ENCODE assay signal across 8 cellular contexts in the genomic region with DNA sequence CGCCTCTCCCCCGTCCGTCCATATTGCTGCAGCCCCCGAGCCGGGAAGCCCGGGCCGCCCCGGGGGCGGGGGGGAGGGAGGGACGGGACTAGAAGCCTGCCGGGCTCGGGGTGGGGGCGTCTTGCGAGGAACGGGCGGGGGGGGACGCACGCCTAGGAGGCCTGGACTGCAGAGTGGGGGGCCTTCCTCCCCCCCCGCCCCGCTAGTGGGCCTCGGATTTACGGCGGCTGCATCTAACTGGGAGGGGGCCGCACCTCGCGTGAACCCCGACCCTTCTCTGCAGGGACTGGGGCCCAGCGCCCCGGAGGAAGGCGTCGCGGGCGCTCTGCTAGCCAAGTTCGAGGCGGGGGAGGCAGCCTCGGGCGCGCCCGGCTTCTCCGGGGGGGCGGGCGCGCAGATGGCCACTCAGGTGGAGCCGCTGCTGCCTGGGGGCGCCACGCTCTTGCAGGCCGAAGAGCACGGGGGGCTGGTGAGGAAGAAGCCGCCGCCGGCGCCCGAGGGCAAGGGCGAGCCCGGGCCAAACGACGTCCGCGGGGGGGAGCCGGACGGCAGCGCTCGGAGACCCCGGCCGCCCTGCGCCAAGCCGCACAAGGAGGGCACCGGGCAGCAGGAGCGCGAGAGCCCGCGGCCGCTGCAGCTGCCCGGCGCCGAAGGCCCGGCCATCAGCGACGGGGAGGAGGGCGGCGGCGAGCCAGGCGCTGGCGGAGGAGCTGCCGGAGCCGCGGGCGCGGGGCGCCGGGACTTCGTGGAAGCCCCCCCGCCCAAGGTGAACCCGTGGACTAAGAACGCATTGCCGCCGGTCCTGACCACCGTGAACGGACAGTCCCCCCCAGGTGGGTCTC. TPM values are rescaled to one million over a fixed set of nuclear protein-coding genes. Genes with fewer than 3 reads are reported as not detected.
A peak's percentile ranks its signal among the peaks of the same experiment; 100 is the strongest.
DNase-seq lines count a peak whose midpoint lies in the region; ATAC-seq and TF ChIP-seq lines count a peak whose summit lies in the region.

Gene LARP1, plus strand, starts transcription at position 17 of the 842 bp plus-strand sequence. Its CDS starts 381 bp downstream, at position 398.

- peak within 1 kb of the TSS; percentile 99 for H3K9ac ChIP-seq in Karpas-422 (ENCODE audit: low read length)

- peak within 1 kb of the TSS; percentile 84 for H3K27ac ChIP-seq in Karpas-422 (ENCODE audit: low read length)

- H3K9me2 ChIP-seq in Karpas-422 (replicated peaks; ENCODE audit: insufficient read depth, low read length): no peaks in the 10 kb centered on the region

- H3K27me3 ChIP-seq in Caco-2 (replicated peaks; ENCODE audit: control insufficient read depth, insufficient read depth, low read length) (no peaks in the 10 kb centered on the region), Karpas-422 (ENCODE audit: low read length) (no peaks in the 10 kb centered on the region)

- H3K9me3 ChIP-seq in Caco-2 (no peaks in the 10 kb centered on the region), Karpas-422 (ENCODE audit: low read length) (no peaks in the 10 kb centered on the region)

- no peak for TF ChIP-seq CTCF in Caco-2 (IDR thresholded peaks at IDR 0.05; ENCODE audit: insufficient read depth in 1 of 2, low read depth in 1 of 2, low read length in 1 of 2, severe bottlenecking in 1 of 2, unreplicated experiment in 1 of 2)
- TF ChIP-seq CTCF in omental fat pad (IDR thresholded peaks at IDR 0.05): no peak

- CTCF ChIA-PET in Caco-2 (lab: Charles Lee): no interaction called here

- 0 out of 2 replicates have a peak within 1 kb of the TSS, but pooled peaks have one; percentile 5 for H2AFZ ChIP-seq in Karpas-422 (ENCODE audit: low read length)

- H3K4me1 ChIP-seq in Caco-2 (peaks cover 20% of the 10 kb centered on the region), Karpas-422 (ENCODE audit: low read length) (peaks cover 47% of the 10 kb centered on the region)

- H3K36me3 ChIP-seq in Caco-2 (ENCODE audit: control insufficient read depth, insufficient read depth, low read length) (0 out of 2 replicates have a peak, but pooled peaks cover 1% of the 10 kb centered on the region), Karpas-422 (ENCODE audit: insufficient read depth, low read length) (peaks cover 3% of the 10 kb centered on the region; the same call in 1 of the 2 replicates)

- H3K36me3 Mint-ChIP-seq in Caco-2 (ENCODE audit: insufficient read depth, unreplicated experiment): peaks cover 31% of the 10 kb centered on the region
- H3K36me3 Mint-ChIP-seq in activated T-helper 1 cell treated with anti-CD3 and anti-CD28 coated beads, Interleukin-12 subunit alpha, Interleukin-12 subunit beta, Interleukin-2, Interleukin-4 antibody, amounts not matched to agents 30 ng/mL and 10 ng/mL and 1 ng/mL, durations not matched to agents 14 hours and 24 hours and 36 hours (ENCODE audit: low read depth): peaks cover 13% of the 10 kb centered on the region

- peak within 1 kb of the TSS; percentile 68 for H3K4me3 ChIP-seq in Caco-2 (ENCODE audit: low read depth, low read length)
- peak within 1 kb of the TSS; percentile 98 for H3K4me3 ChIP-seq in Karpas-422 (ENCODE audit: low read length)

- no peaks in the 10 kb centered on the region for H3K9me3 Mint-ChIP-seq in Caco-2 (ENCODE audit: unreplicated experiment)
- H3K9me3 Mint-ChIP-seq in activated T-helper 1 cell treated with anti-CD3 and anti-CD28 coated beads, Interleukin-12 subunit alpha, Interleukin-12 subunit beta, Interleukin-2, Interleukin-4 antibody, amounts not matched to agents 30 ng/mL and 10 ng/mL and 1 ng/mL, durations not matched to agents 14 hours and 24 hours and 36 hours: no peaks in the 10 kb centered on the region

- intact Hi-C loops in Caco-2 (cut with micrococcal nuclease; ENCODE audit: unreplicated experiment): loop anchor here (1.0 to 5.0 kb wide), 5 partner anchors 39 to 108 kb away; partner anchors contain the start of gene CNOT8
- intact Hi-C loops in activated T-helper 1 cell treated with anti-CD3 and anti-CD28 coated beads, Interleukin-12 subunit alpha, Interleukin-12 subunit beta, Interleukin-2, Interleukin-4 antibody, amounts not matched to agents 30 ng/mL and 10 ng/mL and 1 ng/mL, durations not matched to agents 14 hours and 24 hours and 36 hours (cut with micrococcal nuclease): loop anchor here (1.0 to 10.0 kb wide), 10 partner anchors 27 to 717 kb away; partner anchors contain the start of genes CNOT8, FAM114A2, GALNT10 and GEMIN5

- peak in 1 of 2 experiments; percentile 41 for DNase-seq in Caco-2
- DNase-seq in Karpas-422: peak; percentile 69
- DNase-seq in activated T-helper 1 cell treated with anti-CD3 and anti-CD28 coated beads, Interleukin-12 subunit alpha, Interleukin-12 subunit beta, Interleukin-2, Interleukin-4 antibody, amounts not matched to agents 30 ng/mL and 10 ng/mL and 1 ng/mL, durations not matched to agents 14 hours and 24 hours and 36 hours (ENCODE audit: low spot score): peak; percentile 4
- DNase-seq in glomerular endothelial cell (ENCODE audit: extremely low read depth, low read depth, low spot score): no peak
- DNase-seq in omental fat pad (ENCODE audit: low spot score): no peak
- no peak for DNase-seq in inferior parietal cortex (ENCODE audit: extremely low spot score)
- no peak for DNase-seq in iPS-NIHi11 (ENCODE audit: low spot score)

- peaks cover 22% of the 10 kb centered on the region for H3K4me1 Mint-ChIP-seq in Caco-2 (ENCODE audit: low read depth, unreplicated experiment)
- H3K4me1 Mint-ChIP-seq in activated T-helper 1 cell treated with anti-CD3 and anti-CD28 coated beads, Interleukin-12 subunit alpha, Interleukin-12 subunit beta, Interleukin-2, Interleukin-4 antibody, amounts not matched to agents 30 ng/mL and 10 ng/mL and 1 ng/mL, durations not matched to agents 14 hours and 24 hours and 36 hours (ENCODE audit: low read depth): peaks cover 43% of the 10 kb centered on the region

- H3K4me2 ChIP-seq in Karpas-422 (ENCODE audit: low read depth, low read length, poor library complexity, severe bottlenecking): peak within 1 kb of the TSS; percentile 80

- ATAC-seq in GM21423 (IDR thresholded peaks at IDR 0.05; ENCODE audit: unreplicated experiment) (peak; percentile 4), omental fat pad (ENCODE audit: low FRiP score) (peak; percentile 16)

- H3K27me3 Mint-ChIP-seq in Caco-2 (ENCODE audit: insufficient read depth, unreplicated experiment): no peaks in the 10 kb centered on the region
- H3K27me3 Mint-ChIP-seq in activated T-helper 1 cell treated with anti-CD3 and anti-CD28 coated beads, Interleukin-12 subunit alpha, Interleukin-12 subunit beta, Interleukin-2, Interleukin-4 antibody, amounts not matched to agents 30 ng/mL and 10 ng/mL and 1 ng/mL, durations not matched to agents 14 hours and 24 hours and 36 hours (ENCODE audit: insufficient read depth): peaks cover 1% of the 10 kb centered on the region

- H4K20me1 ChIP-seq in Karpas-422 (ENCODE audit: insufficient read depth, low read depth, low read length): peaks cover 38% of the 10 kb centered on the region

- POLR2A ChIA-PET in Caco-2 (lab: Charles Lee): no interaction called here

- H3K79me2 ChIP-seq in Karpas-422 (ENCODE audit: low read length): peaks cover 69% of the 10 kb centered on the region

- no TSS peak for BruUV-seq in Caco-2 (replicated peaks; lab: Mats Ljungman, UMichigan)

- peak within 1 kb of the TSS; percentile 85 for H3K4me3 Mint-ChIP-seq in Caco-2 (ENCODE audit: unreplicated experiment)
- peak within 1 kb of the TSS; percentile 94 for H3K4me3 Mint-ChIP-seq in activated T-helper 1 cell treated with anti-CD3 and anti-CD28 coated beads, Interleukin-12 subunit alpha, Interleukin-12 subunit beta, Interleukin-2, Interleukin-4 antibody, amounts not matched to agents 30 ng/mL and 10 ng/mL and 1 ng/mL, durations not matched to agents 14 hours and 24 hours and 36 hours

- H3K27ac Mint-ChIP-seq in Caco-2 (ENCODE audit: unreplicated experiment): peak within 1 kb of the TSS; percentile 90
- H3K27ac Mint-ChIP-seq in activated T-helper 1 cell treated with anti-CD3 and anti-CD28 coated beads, Interleukin-12 subunit alpha, Interleukin-12 subunit beta, Interleukin-2, Interleukin-4 antibody, amounts not matched to agents 30 ng/mL and 10 ng/mL and 1 ng/mL, durations not matched to agents 14 hours and 24 hours and 36 hours: peak within 1 kb of the TSS; percentile 97

RNA-seq across cellular contexts. Expression of gene LARP1, which starts in this region (rescaled TPM):
- total RNA-seq in Caco-2 (2022): 357 and 372 TPM in 2 replicates
- total RNA-seq in Karpas-422 (2014; rRNA removed; shearing (Covaris generic); ENCODE audit: low replicate concordance): 105 and 140 TPM in 2 replicates
- total RNA-seq in activated T-helper 1 cell treated with anti-CD3 and anti-CD28 coated beads, Interleukin-12 subunit alpha, Interleukin-12 subunit beta, Interleukin-2, Interleukin-4 antibody, amounts not matched to agents 30 ng/mL and 10 ng/mL and 1 ng/mL, durations not matched to agents 14 hours and 24 hours and 36 hours: 335 and 338 TPM in 2 replicates
- 120 and 177 TPM in 2 replicates for total RNA-seq in glomerular endothelial cell
- total RNA-seq in omental fat pad: 100 to 1,000 TPM in 2 of 4 donors, 10 to 100 TPM in 2; 80.5 to 155 (median 106) TPM

Comparison
In these comparisons a context has a peak if more than half of its experiments do, and no peak if none do; other contexts are left out.
1. DNase-seq: peak in Karpas-422 (single experiment) and activated T-helper 1 cell treated with anti-CD3 and anti-CD28 coated beads, Interleukin-12 subunit alpha, Interleukin-12 subunit beta, Interleukin-2, Interleukin-4 antibody, amounts not matched to agents 30 ng/mL and 10 ng/mL and 1 ng/mL, durations not matched to agents 14 hours and 24 hours and 36 hours (single experiment); none in glomerular endothelial cell (single experiment), omental fat pad (single experiment), inferior parietal cortex (single experiment) and iPS-NIHi11 (single experiment).